Comparison of ENCODE assay signal across 20 cellular contexts in genomic region chr3:121295966-121296365, GRCh38.
"Had no signal": no experiment of that assay in that cellular context is flagged by ENCODE, and none has a peak within 500 bp of the region (broad histone marks: within the 10 kb centered on the region; RNA-seq: fewer than 3 reads in every experiment).

No MANE protein-coding gene starts in this region.

- H3K27me3 ChIP-seq: left lung, suprapubic skin had no signal

- H3K4me3 Mint-ChIP-seq: activated naive CD4-positive, alpha-beta T cell treated with anti-CD3 and anti-CD28 coated beads for 36 hours; activated naive CD8-positive, alpha-beta T cell treated with anti-CD3 and anti-CD28 coated beads, Interleukin-2, amount 50 U/mL, for 24 hours; central memory CD8-positive, alpha-beta T cell; naive thymus-derived CD4-positive, alpha-beta T cell; type B pancreatic cell had no signal

- H3K27me3 Mint-ChIP-seq: activated naive CD8-positive, alpha-beta T cell treated with anti-CD3 and anti-CD28 coated beads, Interleukin-2, amount 50 U/mL, for 24 hours; central memory CD8-positive, alpha-beta T cell; type B pancreatic cell had no signal

- H3K4me3 ChIP-seq: left lung, mucosa of descending colon, suprapubic skin had no signal

- H3K36me3 Mint-ChIP-seq: naive thymus-derived CD4-positive, alpha-beta T cell; type B pancreatic cell had no signal

- ATAC-seq: activated naive CD8-positive, alpha-beta T cell treated with anti-CD3 and anti-CD28 coated beads, Interleukin-2, amount 50 U/mL, for 24 hours; left lung; mucosa of descending colon; naive thymus-derived CD4-positive, alpha-beta T cell; stimulated activated naive CD8-positive, alpha-beta T cell treated with anti-CD3 and anti-CD28 coated beads, Interleukin-15, Interleukin-2, amounts not matched to agents 100 U/mL and 50 U/mL, for 24 hours had no signal

- H3K9me3 ChIP-seq: mucosa of descending colon, suprapubic skin had no signal

- H3K27ac Mint-ChIP-seq: activated naive CD4-positive, alpha-beta T cell treated with anti-CD3 and anti-CD28 coated beads for 36 hours; activated naive CD8-positive, alpha-beta T cell treated with anti-CD3 and anti-CD28 coated beads, Interleukin-2, amount 50 U/mL, for 24 hours; activated T-helper 2 cell treated with anti-CD3 and anti-CD28 coated beads, Interferon-gamma antibody, Interleukin-2, Interleukin-4, amounts not matched to agents 10 μg/mL and 5 μg/mL and 100 μg/mL, durations not matched to agents 14 hours and 24 hours and 36 hours; naive thymus-derived CD4-positive, alpha-beta T cell; type B pancreatic cell had no signal

- H3K4me1 ChIP-seq: left lung, suprapubic skin had no signal

- H3K9me3 Mint-ChIP-seq: activated naive CD8-positive, alpha-beta T cell treated with anti-CD3 and anti-CD28 coated beads, Interleukin-2, amount 50 U/mL, for 24 hours; activated T-helper 2 cell treated with anti-CD3 and anti-CD28 coated beads, Interferon-gamma antibody, Interleukin-2, Interleukin-4, amounts not matched to agents 10 μg/mL and 5 μg/mL and 100 μg/mL, durations not matched to agents 14 hours and 24 hours and 36 hours; type B pancreatic cell had no signal

- H3K4me1 Mint-ChIP-seq: activated naive CD8-positive, alpha-beta T cell treated with anti-CD3 and anti-CD28 coated beads, Interleukin-2, amount 50 U/mL, for 24 hours; central memory CD8-positive, alpha-beta T cell; naive thymus-derived CD4-positive, alpha-beta T cell had no signal

- H3K27ac ChIP-seq: left lung, suprapubic skin had no signal

- H3K36me3 ChIP-seq: left lung, suprapubic skin had no signal

- DNase-seq: activated CD4-positive, alpha-beta T cell treated with anti-CD3 and anti-CD28 coated beads, Interleukin-2, amount 50 U/mL, for 48 hours; activated naive CD4-positive, alpha-beta T cell treated with anti-CD3 and anti-CD28 coated beads for 36 hours; activated naive CD8-positive, alpha-beta T cell treated with anti-CD3 and anti-CD28 coated beads, Interleukin-2, amount 50 U/mL, for 24 hours; activated T-cell treated with anti-CD3 and anti-CD28 coated beads, Interleukin-2, amount 50 U/mL, for 1 hour; cortex of kidney; effector memory CD4-positive, alpha-beta T cell; erythroblast; hippocampal formation; kidney; left lung; mucosa of descending colon; naive thymus-derived CD4-positive, alpha-beta T cell; small intestine; stimulated activated CD4-positive, alpha-beta T cell treated with anti-CD3 and anti-CD28 coated beads, Interleukin-4, amount 100 ng/mL, for 4 hours; stimulated activated CD8-positive, alpha-beta memory T cell treated with anti-CD3 and anti-CD28 coated beads, Interleukin-4, amount 100 ng/mL, for 48 hours; stimulated activated naive CD8-positive, alpha-beta T cell treated with anti-CD3 and anti-CD28 coated beads, Interleukin-15, Interleukin-2, amounts not matched to agents 100 U/mL and 50 U/mL, for 24 hours had no signal
